Comparison of ENCODE assay signal across 15 cellular contexts in the genomic region with DNA sequence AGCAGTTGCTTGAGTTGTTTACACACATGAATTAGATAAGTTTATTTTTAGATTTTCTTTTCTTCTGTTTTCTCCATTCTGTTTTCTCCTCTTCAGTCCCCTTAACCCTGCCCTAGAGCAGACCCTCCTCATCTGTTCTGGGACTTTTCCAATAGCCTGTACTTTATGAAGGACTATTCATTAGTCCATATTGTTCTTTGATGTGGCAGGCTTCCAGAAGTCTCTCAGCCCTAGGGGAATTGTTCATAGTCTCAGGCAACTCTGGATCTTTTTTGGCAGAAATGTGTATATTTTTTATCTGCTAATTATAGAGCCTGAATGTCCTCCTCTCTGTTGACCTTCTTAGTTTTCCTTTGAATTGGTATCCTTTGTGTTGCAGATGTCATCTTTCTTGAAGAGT. TPM values are rescaled to one million over a fixed set of nuclear protein-coding genes. Genes with fewer than 3 reads are reported as not detected.
DNase-seq lines count a peak whose midpoint lies in the region; ATAC-seq and TF ChIP-seq lines count a peak whose summit lies in the region.
"Had no signal": no experiment of that assay in that cellular context is flagged by ENCODE, and none has a peak within 500 bp of the region (broad histone marks: within the 10 kb centered on the region; RNA-seq: fewer than 3 reads in every experiment).

No MANE protein-coding gene starts in this region.

- no peak overlapping the region for H3K4ac ChIP-seq in IMR-90 (ENCODE audit: low read depth, low read length)

- no peak overlapping the region for H3K14ac ChIP-seq in IMR-90 (replicated peaks; ENCODE audit: low read depth, low read length)

- H3K79me1 ChIP-seq in IMR-90 (ENCODE audit: low read depth in 1 of 2, low read length in 2 of 2) = peaks cover 27 to 74% of the 10 kb centered on the region in 2 experiments

- peaks cover 19% of the 10 kb centered on the region for H4K20me1 ChIP-seq in IMR-90 (ENCODE audit: insufficient read depth, low read length)

- H3K9ac ChIP-seq in IMR-90 (ENCODE audit: low read depth, low read length) = no peak overlapping the region
- H3K9ac ChIP-seq: BLaER1 treated with 17β-estradiol and CSF1 and Interleukin-3, amounts not matched to agents 10 nM and 100 nM; parathyroid adenoma had no signal

- no peak overlapping the region for H2BK15ac ChIP-seq in IMR-90 (ENCODE audit: low read depth, low read length)

- no peak overlapping the region for H3K56ac ChIP-seq in IMR-90 (ENCODE audit: extremely low read depth, insufficient read depth, low read length)

- TF ChIP-seq POLR2A in IMR-90 (IDR thresholded peaks at IDR 0.05; ENCODE audit: low read depth, low read length) = no peak

- TF ChIP-seq CTCF in IMR-90 (conservative IDR thresholded peaks at IDR 0.05; ENCODE audit: low read depth, low read length) (no peak), brain (conservative IDR thresholded peaks at IDR 0.05) (no peak), GM13977 (IDR thresholded peaks at IDR 0.05; ENCODE audit: extremely low read depth, insufficient read depth, missing control alignments) (no peak)

- intact Hi-C loops in IMR-90 (cut with micrococcal nuclease) = no loop called here

- H3K27ac ChIP-seq in CD4-positive, CD25-positive, alpha-beta regulatory T cell (ENCODE audit: insufficient read depth, low read length, poor library complexity, severe bottlenecking) = no peak overlapping the region
- no peak overlapping the region for H3K27ac ChIP-seq in IMR-90 (ENCODE audit: insufficient read depth, low read length)
- H3K27ac ChIP-seq: BLaER1 treated with 17β-estradiol and CSF1 and Interleukin-3, amounts not matched to agents 10 nM and 100 nM; parathyroid adenoma had no signal

- no peak overlapping the region for H2AK5ac ChIP-seq in IMR-90 (ENCODE audit: low read depth, low read length)

- H3K23ac ChIP-seq in IMR-90 (ENCODE audit: low read depth, low read length) = no peak overlapping the region

- peaks cover 3% of the 10 kb centered on the region for H3K36me3 Mint-ChIP-seq in CD4-positive, CD25-positive, alpha-beta regulatory T cell
- H3K36me3 Mint-ChIP-seq in brain = peaks cover 61% of the 10 kb centered on the region
- H3K36me3 Mint-ChIP-seq in naive B cell = peaks cover 0 to 5% of the 10 kb centered on the region in 2 donors
- H3K36me3 Mint-ChIP-seq: immature natural killer cell had no signal

- no peak for ATAC-seq in CD4-positive, CD25-positive, alpha-beta regulatory T cell (ENCODE audit: low read depth in 2 of 2)
- ATAC-seq in IMR-90 (ENCODE audit: low read depth) (no peak), naive B cell (ENCODE audit: low read depth in 2 of 2) (no peak), HG03521 (IDR thresholded peaks at IDR 0.05; ENCODE audit: unreplicated experiment) (no peak)

- H3K9me1 ChIP-seq in IMR-90 (ENCODE audit: insufficient read depth, low read length) = peaks cover 13% of the 10 kb centered on the region

- H2BK5ac ChIP-seq in IMR-90 (ENCODE audit: low read depth, low read length, poor library complexity, severe bottlenecking) = no peak overlapping the region

- H2AK9ac ChIP-seq in IMR-90 (replicated peaks; ENCODE audit: low read depth, low read length, poor library complexity) = no peak overlapping the region

- in situ Hi-C loops in IMR-90 (cut with MboI; ENCODE audit: low sequenced_read_pairs) = no loop called here
- in situ Hi-C loops in GM13977 (cut with MboI; ENCODE audit: low pct_unique_long_range_greater_than_20kb, low sequenced_read_pairs, unreplicated experiment) = no loop called here

- no peak overlapping the region for H2BK120ac ChIP-seq in IMR-90 (ENCODE audit: low read depth, low read length)

- H3K27me3 ChIP-seq in CD4-positive, CD25-positive, alpha-beta regulatory T cell (ENCODE audit: control insufficient read depth, insufficient read depth, low read length) = no peaks in the 10 kb centered on the region
- H3K27me3 ChIP-seq in IMR-90 (ENCODE audit: control insufficient read depth, insufficient read depth, low read length) = no peaks in the 10 kb centered on the region
- H3K27me3 ChIP-seq: BLaER1 treated with 17β-estradiol and CSF1 and Interleukin-3, amounts not matched to agents 10 nM and 100 nM had no signal

- CTCF ChIA-PET in IMR-90 (lab: Yijun Ruan, JAX) = interaction anchor here (0.7 kb wide), 1 partner anchor 35 kb away, joined by 4 read pairs; no protein-coding TSS in a partner anchor

- H3K27me3 Mint-ChIP-seq in CD4-positive, CD25-positive, alpha-beta regulatory T cell = no peaks in the 10 kb centered on the region
- no peaks in the 10 kb centered on the region for H3K27me3 Mint-ChIP-seq in brain
- no peaks in the 10 kb centered on the region for H3K27me3 Mint-ChIP-seq in naive B cell

- no peak for DNase-seq in CD4-positive, CD25-positive, alpha-beta regulatory T cell
- DNase-seq in IMR-90 (no peak), naive B cell (no peak), NCI-H2171 treated with DMSO at 0.1 percent for 48 hours (lab: John Stamatoyannopoulos, UW) (no peak), T-helper 2 cell (no peak), GM13977 (ENCODE audit: low spot score) (no peak)
- DNase-seq: effector CD4-positive, alpha-beta T cell; foreskin fibroblast; immature natural killer cell; NCI-H2081 treated with DMSO at 0.1 percent for 48 hours; stimulated activated CD4-positive, alpha-beta T cell treated with anti-CD3 and anti-CD28 coated beads, Interleukin-15, amount 100 ng/mL, for 24 hours had no signal

- POLR2A ChIA-PET in IMR-90 (lab: Charles Lee; ENCODE audit: unreplicated experiment) = no interaction called here

- no peak overlapping the region for H4K91ac ChIP-seq in IMR-90 (ENCODE audit: insufficient read depth, low read depth, low read length)

- dilution Hi-C loops in IMR-90 (cut with HindIII; ENCODE audit: low sequenced_read_pairs, unreplicated experiment) = no loop called here

- peak overlapping the region in 2 of 4 donors; percentile 9 to 40 for H3K4me3 Mint-ChIP-seq in CD4-positive, CD25-positive, alpha-beta regulatory T cell
- H3K4me3 Mint-ChIP-seq in brain (peak overlapping the region in 4 of 5 experiments; percentile 42 to 73 (median 66)), naive B cell (no peak overlapping the region)

- H3K9me3 Mint-ChIP-seq in CD4-positive, CD25-positive, alpha-beta regulatory T cell = no peaks in the 10 kb centered on the region
- H3K9me3 Mint-ChIP-seq in brain = peaks cover 0 to 10% (median 0%) of the 10 kb centered on the region in 5 experiments
- H3K9me3 Mint-ChIP-seq in naive B cell = no peaks in the 10 kb centered on the region
- H3K9me3 Mint-ChIP-seq: immature natural killer cell had no signal

- peak overlapping the region; percentile 50; the same call in 1 of the 2 replicates for H3K4me2 ChIP-seq in IMR-90 (ENCODE audit: low read depth, low read length)

- H2BK20ac ChIP-seq in IMR-90 (ENCODE audit: low read depth, low read length) = no peak overlapping the region

- peak overlapping the region; percentile 17 for H3K4me3 ChIP-seq in CD4-positive, CD25-positive, alpha-beta regulatory T cell (ENCODE audit: low read depth, low read length)
- no peak overlapping the region for H3K4me3 ChIP-seq in IMR-90 (ENCODE audit: insufficient read depth, low read depth, low read length)
- H3K4me3 ChIP-seq: BLaER1 treated with 17β-estradiol and CSF1 and Interleukin-3, amounts not matched to agents 10 nM and 100 nM had no signal

- BruUV-seq in IMR-90 (replicated peaks; lab: Mats Ljungman, UMichigan) = no TSS peak

- no peak overlapping the region for H4K5ac ChIP-seq in IMR-90 (ENCODE audit: low read depth, low read length)

- no peak overlapping the region for H2AFZ ChIP-seq in IMR-90 (replicated peaks; ENCODE audit: low read length, poor library complexity)
- H2AFZ ChIP-seq: parathyroid adenoma had no signal

- peaks cover 16% of the 10 kb centered on the region for H3K4me1 ChIP-seq in CD4-positive, CD25-positive, alpha-beta regulatory T cell (ENCODE audit: control insufficient read depth, insufficient read depth, low read length, poor library complexity, severe bottlenecking)
- peaks cover 7% of the 10 kb centered on the region for H3K4me1 ChIP-seq in IMR-90 (ENCODE audit: control insufficient read depth, insufficient read depth, low read length)

- H3K36me3 ChIP-seq in CD4-positive, CD25-positive, alpha-beta regulatory T cell (ENCODE audit: control insufficient read depth, insufficient read depth, low read length) = no peaks in the 10 kb centered on the region
- H3K36me3 ChIP-seq in IMR-90 (ENCODE audit: control insufficient read depth, insufficient read depth, low read length) = peaks cover 13% of the 10 kb centered on the region

- H3K18ac ChIP-seq in IMR-90 (ENCODE audit: low read depth, low read length) = no peak overlapping the region

- no peaks in the 10 kb centered on the region for H3K9me3 ChIP-seq in CD4-positive, CD25-positive, alpha-beta regulatory T cell (ENCODE audit: control insufficient read depth in 2 of 2, low read length in 2 of 2)
- H3K9me3 ChIP-seq in IMR-90 (ENCODE audit: control insufficient read depth, insufficient read depth, low read length) = no peaks in the 10 kb centered on the region

- H3K27ac Mint-ChIP-seq in CD4-positive, CD25-positive, alpha-beta regulatory T cell = peak overlapping the region; percentile 8 to 86 (median 42)
- H3K27ac Mint-ChIP-seq in brain (peak overlapping the region; percentile 24 to 86 (median 79)), naive B cell (peak overlapping the region in 5 of 6 donors; percentile 0 to 97 (median 70))

- peaks cover 23 to 66% (median 39%) of the 10 kb centered on the region in 4 donors for H3K4me1 Mint-ChIP-seq in CD4-positive, CD25-positive, alpha-beta regulatory T cell
- H3K4me1 Mint-ChIP-seq in brain (peaks cover 57% of the 10 kb centered on the region), naive B cell (peaks cover 30 to 49% (median 38%) of the 10 kb centered on the region in 3 donors)

- no peak for TF ChIP-seq RAD21 in IMR-90 (IDR thresholded peaks at IDR 0.05; ENCODE audit: low read length)

- H4K8ac ChIP-seq in IMR-90 (ENCODE audit: low read depth in 2 of 2, low read length in 2 of 2) = no peak overlapping the region

TF ChIP-seq in IMR-90, 13 proteins besides CTCF, POLR2A, EP300 and RAD21:
- no peak for TF ChIP-seq CEBPB (IDR thresholded peaks at IDR 0.05; ENCODE audit: low read depth, low read length)
- TF ChIP-seq RCOR1 (IDR thresholded peaks at IDR 0.05; ENCODE audit: insufficient replicate concordance, low read length) = no peak
- no peak for TF ChIP-seq MXI1 (IDR thresholded peaks at IDR 0.05; ENCODE audit: borderline replicate concordance, low read depth, low read length)
- TF ChIP-seq MAFK (IDR thresholded peaks at IDR 0.05; ENCODE audit: low read depth, low read length) = no peak

RNA-seq across cellular contexts. Expression of a gene that starts 25.4 kb away (rescaled TPM):
- total RNA-seq in CD4-positive, CD25-positive, alpha-beta regulatory T cell = 67.1 TPM
- 10 to 100 TPM; 14.5 to 18.8 (median 15.8) TPM for polyA plus RNA-seq in CD4-positive, CD25-positive, alpha-beta regulatory T cell
- 27.8 and 28.1 TPM in 2 replicates for total RNA-seq in IMR-90 (2012; rRNA removed)
- polyA plus RNA-seq in IMR-90 (2012; rRNA removed) = 8.1 and 8.8 TPM in 2 replicates
- 3.6 and 4.2 TPM in 2 replicates for polyA plus RNA-seq in IMR-90 (2012; cell fraction: cytosol; rRNA removed)
- 9.0 and 13.6 TPM in 2 replicates for polyA plus RNA-seq in IMR-90 (2012; cell fraction: nucleus; rRNA removed; ENCODE audit: low replicate concordance)
- 16.7 TPM for polyA plus RNA-seq in brain (ENCODE audit: insufficient read depth, low read depth, low replicate concordance)
- 10 to 100 TPM; 12.0 to 42.5 (median 29.4) TPM for polyA plus RNA-seq in naive B cell (ENCODE audit: low read depth in 6 of 6)

Comparison
In these comparisons a context has a peak if more than half of its experiments do, and no peak if none do; other contexts are left out.
1. H3K4me3 Mint-ChIP-seq: peak in brain (4 of 5); none in naive B cell (0 of 8).
2. Peak in every context shown above with its lines, with median percentiles within 50 percentile points of each other: H3K27ac Mint-ChIP-seq.